In genomic region chr19:48670699-48671455, GRCh38 we compare ENCODE assay signal across 16 cellular contexts. TPM values are rescaled to one million over a fixed set of nuclear protein-coding genes. Genes with fewer than 3 reads are reported as not detected.
DNase-seq lines count a peak whose midpoint lies in the region; ATAC-seq and TF ChIP-seq lines count a peak whose summit lies in the region.
"Had no signal": no experiment of that assay in that cellular context is flagged by ENCODE, and none has a peak within 500 bp of the region (broad histone marks: within the 10 kb centered on the region; RNA-seq: fewer than 3 reads in every experiment).

No MANE protein-coding gene starts in this region.

- H3K36me3 ChIP-seq in HEK293 (ENCODE audit: control insufficient read depth in 2 of 2, insufficient read depth in 1 of 2, low read length in 2 of 2) (no peaks in the 10 kb centered on the region), endodermal cell (ENCODE audit: control insufficient read depth, insufficient read depth, low read length) (no peaks in the 10 kb centered on the region), osteoblast (ENCODE audit: insufficient read depth, low read length) (no peaks in the 10 kb centered on the region)

- H3K27me3 ChIP-seq in endodermal cell (ENCODE audit: control insufficient read depth, insufficient read depth, low read length, poor library complexity, severe bottlenecking) (no peaks in the 10 kb centered on the region), osteoblast (ENCODE audit: insufficient read depth, low read length) (peaks cover under 1% of the 10 kb centered on the region)

- H2AFZ ChIP-seq in osteoblast (ENCODE audit: low read length) = no peak overlapping the region

- TF ChIP-seq CTCF in HEK293 (tag by site-specific recombination; IDR thresholded peaks at IDR 0.05) = no peak
- peak; percentile 25 for TF ChIP-seq CTCF in endodermal cell (conservative IDR thresholded peaks at IDR 0.05)
- TF ChIP-seq CTCF in osteoblast (IDR thresholded peaks at IDR 0.05; ENCODE audit: extremely low read depth, low read depth, low read length) = no peak

- H4K20me1 ChIP-seq in osteoblast (ENCODE audit: insufficient read depth, low read length) = no peaks in the 10 kb centered on the region

- H3K27me3 Mint-ChIP-seq in endodermal cell (ENCODE audit: insufficient read depth) = peaks cover 14% of the 10 kb centered on the region

- peaks cover 10% of the 10 kb centered on the region for H3K4me1 Mint-ChIP-seq in endodermal cell

- no peak overlapping the region for H3K27ac Mint-ChIP-seq in endodermal cell

- H3K4me3 Mint-ChIP-seq in endodermal cell = no peak overlapping the region

- in situ Hi-C loops in KBM-7 (cut with MboI; ENCODE audit: low pct_unique_long_range_greater_than_20kb, low sequenced_read_pairs) = no loop called here

- H3K4me3 ChIP-seq in HEK293 (ENCODE audit: low read depth, low read length) (no peak overlapping the region), endodermal cell (ENCODE audit: low read length) (no peak overlapping the region), osteoblast (ENCODE audit: insufficient read depth, low read length) (no peak overlapping the region)

- 86 to 90% methylated on average over 15 to 21 of the region's 21 CpGs for WGBS in endodermal cell (ENCODE audit: insufficient coverage in 1 of 2, insufficient read length in 1 of 2), 2 experiments

- no peak for ATAC-seq in GM18858 (IDR thresholded peaks at IDR 0.05; ENCODE audit: unreplicated experiment)
- no peak for ATAC-seq in GM18517 (IDR thresholded peaks at IDR 0.05; ENCODE audit: unreplicated experiment)

- no peaks in the 10 kb centered on the region for H3K9me3 Mint-ChIP-seq in endodermal cell

- CTCF ChIA-PET in HEK293 (lab: Yijun Ruan, JAX) = interaction anchor here (0.7 to 1.1 kb wide), 2 partner anchors 68 to 125 kb away, joined by 3 read pairs; no protein-coding TSS in a partner anchor

- H3K4me1 ChIP-seq in HEK293 (ENCODE audit: control insufficient read depth, insufficient read depth, low read length) (no peaks in the 10 kb centered on the region; the same call in 1 of the 2 replicates), endodermal cell (ENCODE audit: control insufficient read depth, insufficient read depth, low read length) (no peaks in the 10 kb centered on the region), osteoblast (ENCODE audit: insufficient read depth, low read length) (no peaks in the 10 kb centered on the region)

- no peak overlapping the region for H3K9ac ChIP-seq in endodermal cell (ENCODE audit: extremely low read depth, low read length, poor library complexity, severe bottlenecking)

- H3K36me3 Mint-ChIP-seq in endodermal cell (ENCODE audit: low read depth) = no peaks in the 10 kb centered on the region

- POLR2A ChIA-PET in HEK293 (lab: Yijun Ruan, JAX) = no interaction called here

- no peaks in the 10 kb centered on the region for H3K79me2 ChIP-seq in osteoblast (ENCODE audit: insufficient read depth, low read length)

- no peaks in the 10 kb centered on the region for H3K9me3 ChIP-seq in HEK293 (ENCODE audit: control insufficient read depth, insufficient read depth, low read depth, low read length)
- no peaks in the 10 kb centered on the region for H3K9me3 ChIP-seq in endodermal cell (ENCODE audit: control insufficient read depth, low read length)
- no peaks in the 10 kb centered on the region for H3K9me3 ChIP-seq in osteoblast (ENCODE audit: low read depth, low read length)

- no peak overlapping the region for H3K4me2 ChIP-seq in osteoblast (ENCODE audit: insufficient read depth, low read length)

- DNase-seq in D341Med (ENCODE audit: low spot score) (peak; percentile 56), endodermal cell (no peak), osteoblast (ENCODE audit: insufficient read length, low spot score, missing footprints) (peak; percentile 52), KBM-7 (no peak)
- DNase-seq: DND-41, MV-4-11, NCI-H1417, NCI-H1930, NCI-H69, OCI-M1, SHP77 treated with DMSO at 0.1 percent for 48 hours had no signal

- 0 out of 2 replicates have a peak overlapping the region, but pooled peaks have one; percentile 16 for H3K27ac ChIP-seq in HEK293 (ENCODE audit: extremely low read depth, low read depth, low read length)
- no peak overlapping the region for H3K27ac ChIP-seq in endodermal cell (ENCODE audit: low read depth, low read length)
- no peak overlapping the region for H3K27ac ChIP-seq in osteoblast (ENCODE audit: low read depth, low read length)
- H3K27ac ChIP-seq: HL-60 had no signal

TF ChIP-seq in HEK293, 187 proteins besides CTCF, POLR2A, EP300 and RAD21 (continues in another document):
- TF ChIP-seq ZNF843 (tag by site-specific recombination; IDR thresholded peaks at IDR 0.05) (no peak), ZNF274 (IDR thresholded peaks at IDR 0.05; ENCODE audit: low read length) (no peak), ZNF274 (tag by site-specific recombination; IDR thresholded peaks at IDR 0.05; ENCODE audit: borderline replicate concordance) (no peak), SALL2 (tag by site-specific recombination; IDR thresholded peaks at IDR 0.05; ENCODE audit: borderline replicate concordance) (no peak), ZNF600 (tag by site-specific recombination; IDR thresholded peaks at IDR 0.05) (no peak), ZNF302 (tag by site-specific recombination; IDR thresholded peaks at IDR 0.05; ENCODE audit: low read depth) (no peak), ZFHX2 (tag by site-specific recombination; conservative IDR thresholded peaks at IDR 0.05) (no peak), ZNF214 (tag by site-specific recombination; IDR thresholded peaks at IDR 0.05; ENCODE audit: borderline replicate concordance) (no peak), TSHZ1 (tag by site-specific recombination; IDR thresholded peaks at IDR 0.05; ENCODE audit: borderline replicate concordance) (no peak), ZNF202 (tag by site-specific recombination; IDR thresholded peaks at IDR 0.05; ENCODE audit: borderline replicate concordance) (no peak), ZBTB17 (tag by site-specific recombination; IDR thresholded peaks at IDR 0.05) (no peak)

RNA-seq across cellular contexts. Expression of gene NTN5, which starts 1.9 kb away (rescaled TPM):
- total RNA-seq in endodermal cell (1 to 10 TPM; 1.2 to 1.4 TPM), osteoblast (under 0.01 and 0.29 TPM in 2 replicates)
- polyA plus RNA-seq in endodermal cell (2013, experiment 1 of 2) = 2.0 TPM
- polyA plus RNA-seq in endodermal cell (2013, experiment 2 of 2) = 3.1 TPM
- total RNA-seq: RPMI7951 had no signal

RNA-seq across cellular contexts. Expression of gene CA11, which starts 24.9 kb away (rescaled TPM):
- total RNA-seq in endodermal cell = 10 to 100 TPM; 75.0 to 82.6 TPM
- polyA plus RNA-seq in endodermal cell (2013, experiment 1 of 2) = 39.5 TPM
- 28.4 TPM for polyA plus RNA-seq in endodermal cell (2013, experiment 2 of 2)
- 1.8 and 2.7 TPM in 2 replicates for total RNA-seq in osteoblast

RNA-seq across cellular contexts. Expression of gene FUT2, which starts 24.9 kb away (rescaled TPM):
- total RNA-seq in endodermal cell (10 to 100 TPM in 1 of 2 donors, 1 to 10 TPM in 1; 5.8 to 11.0 TPM), osteoblast (not detected in 2 replicates)
- 2.3 TPM for polyA plus RNA-seq in endodermal cell (2013, experiment 1 of 2)
- polyA plus RNA-seq in endodermal cell (2013, experiment 2 of 2) = 0.95 TPM
- total RNA-seq: RPMI7951 had no signal

RNA-seq across cellular contexts. Expression of gene DBP, which starts 33.7 kb away (rescaled TPM):
- total RNA-seq in endodermal cell (10 to 100 TPM in 1 of 2 donors, 1 to 10 TPM in 1; 5.3 to 13.1 TPM), osteoblast (14.5 and 18.3 TPM in 2 replicates)
- 9.7 TPM for polyA plus RNA-seq in endodermal cell (2013, experiment 1 of 2)
- 8.4 TPM for polyA plus RNA-seq in endodermal cell (2013, experiment 2 of 2)

RNA-seq across cellular contexts. Expression of gene MAMSTR, which starts 48.6 kb away (rescaled TPM):
- 1 to 10 TPM; 1.9 to 2.3 TPM for total RNA-seq in endodermal cell
- 2.0 TPM for polyA plus RNA-seq in endodermal cell (2013, experiment 1 of 2)
- polyA plus RNA-seq in endodermal cell (2013, experiment 2 of 2) = 1.2 TPM
- total RNA-seq in osteoblast = 0.36 and 0.59 TPM in 2 replicates

Comparison
In these comparisons a context has a peak if more than half of its experiments do, and no peak if none do; other contexts are left out.
1. DNase-seq: peak in D341Med (single experiment) and osteoblast (single experiment); none in endodermal cell (single experiment) and KBM-7 (single experiment).
2. RNA of gene CA11, which starts 24.9 kb away (total RNA-seq): 75.0 to 82.6 TPM in endodermal cell; 1.8 to 2.7 TPM in osteoblast; every median in the first group is over 10 times any median in the second.